Comparison of ENCODE assay signal across 1 cellular context in the genomic region with DNA sequence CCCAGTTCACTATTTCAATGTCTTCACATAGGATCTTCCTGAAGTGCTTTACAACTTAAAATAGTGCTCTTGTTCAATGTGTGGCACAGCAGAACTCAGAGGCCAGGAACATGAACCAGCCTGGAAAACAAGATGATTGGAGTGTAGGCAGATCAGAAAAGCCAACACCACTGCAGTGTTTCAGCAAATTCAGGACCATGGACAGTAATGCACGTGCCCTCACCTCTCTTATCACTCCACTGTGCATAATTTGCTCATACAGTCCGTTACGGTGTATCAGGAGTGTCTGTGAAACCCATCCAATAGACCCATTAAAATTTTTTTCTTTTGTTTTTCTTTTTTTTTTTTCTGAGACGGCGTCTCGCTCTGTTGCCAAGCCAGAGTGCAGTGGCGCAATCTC.
TF ChIP-seq lines count a peak whose summit lies in the region.

No MANE protein-coding gene starts in this region.

TF ChIP-seq in HepG2, 621 proteins besides CTCF, POLR2A, EP300 and RAD21 (continued from another document and continues in another):
- TF ChIP-seq, protein P1, sequence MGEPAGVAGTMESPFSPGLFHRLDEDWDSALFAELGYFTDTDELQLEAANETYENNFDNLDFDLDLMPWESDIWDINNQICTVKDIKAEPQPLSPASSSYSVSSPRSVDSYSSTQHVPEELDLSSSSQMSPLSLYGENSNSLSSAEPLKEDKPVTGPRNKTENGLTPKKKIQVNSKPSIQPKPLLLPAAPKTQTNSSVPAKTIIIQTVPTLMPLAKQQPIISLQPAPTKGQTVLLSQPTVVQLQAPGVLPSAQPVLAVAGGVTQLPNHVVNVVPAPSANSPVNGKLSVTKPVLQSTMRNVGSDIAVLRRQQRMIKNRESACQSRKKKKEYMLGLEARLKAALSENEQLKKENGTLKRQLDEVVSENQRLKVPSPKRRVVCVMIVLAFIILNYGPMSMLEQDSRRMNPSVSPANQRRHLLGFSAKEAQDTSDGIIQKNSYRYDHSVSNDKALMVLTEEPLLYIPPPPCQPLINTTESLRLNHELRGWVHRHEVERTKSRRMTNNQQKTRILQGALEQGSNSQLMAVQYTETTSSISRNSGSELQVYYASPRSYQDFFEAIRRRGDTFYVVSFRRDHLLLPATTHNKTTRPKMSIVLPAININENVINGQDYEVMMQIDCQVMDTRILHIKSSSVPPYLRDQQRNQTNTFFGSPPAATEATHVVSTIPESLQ (CRISPR knock-in tag; conservative IDR thresholded peaks at IDR 0.05) = no peak
- TF ChIP-seq HOXA5 (CRISPR knock-in tag; IDR thresholded peaks at IDR 0.05) (peak; percentile 94; the same call in 1 of the 2 replicates), CCDC6 (CRISPR knock-in tag; IDR thresholded peaks at IDR 0.05) (no peak), RBAK (CRISPR knock-in tag; IDR thresholded peaks at IDR 0.05) (no peak), SALL2 (CRISPR knock-in tag; IDR thresholded peaks at IDR 0.05) (no peak), MAF1 (CRISPR knock-in tag; IDR thresholded peaks at IDR 0.05; ENCODE audit: borderline replicate concordance) (peak; percentile 60; the same call in 1 of the 2 replicates), GFI1 (CRISPR knock-in tag; IDR thresholded peaks at IDR 0.05; ENCODE audit: borderline replicate concordance) (no peak), ZNF367 (CRISPR knock-in tag; IDR thresholded peaks at IDR 0.05; ENCODE audit: borderline replicate concordance) (peak; percentile 67; the same call in 1 of the 2 replicates), RCOR2 (CRISPR knock-in tag; IDR thresholded peaks at IDR 0.05) (no peak), EHMT2 (IDR thresholded peaks at IDR 0.05; ENCODE audit: borderline replicate concordance, low read depth, low read length) (peak; percentile 88), CEBPG (CRISPR knock-in tag; IDR thresholded peaks at IDR 0.05) (no peak), FLYWCH1 (CRISPR knock-in tag; IDR thresholded peaks at IDR 0.05) (no peak), SATB2 (CRISPR knock-in tag; IDR thresholded peaks at IDR 0.05) (peak; percentile 95; the same call in 1 of the 2 replicates), PHF8 (CRISPR knock-in tag; IDR thresholded peaks at IDR 0.05) (no peak), NKX3-1 (CRISPR knock-in tag; IDR thresholded peaks at IDR 0.05) (peak; percentile 90), BORCS8-MEF2B (CRISPR knock-in tag; IDR thresholded peaks at IDR 0.05) (peak; percentile 73), ISL2 (CRISPR knock-in tag; IDR thresholded peaks at IDR 0.05) (0 out of 2 replicates have a peak, but pooled peaks have one; percentile 28), ZNF317 (CRISPR knock-in tag; IDR thresholded peaks at IDR 0.05) (peak; percentile 59; the same call in 1 of the 2 replicates), ZNF44 (CRISPR knock-in tag; IDR thresholded peaks at IDR 0.05) (0 out of 2 replicates have a peak, but pooled peaks have one; percentile 69), MTA3 (CRISPR knock-in tag; IDR thresholded peaks at IDR 0.05) (no peak), ZSCAN20 (CRISPR knock-in tag; IDR thresholded peaks at IDR 0.05; ENCODE audit: borderline replicate concordance) (0 out of 2 replicates have a peak, but pooled peaks have one; percentile 61), GATAD1 (CRISPR knock-in tag; IDR thresholded peaks at IDR 0.05) (peak; percentile 63; the same call in 1 of the 2 replicates), ZNF781 (CRISPR knock-in tag; IDR thresholded peaks at IDR 0.05; ENCODE audit: borderline replicate concordance, not compliant biosample characterization) (peak; percentile 58), GZF1 (CRISPR knock-in tag; IDR thresholded peaks at IDR 0.05) (no peak), ZBTB42 (CRISPR knock-in tag; IDR thresholded peaks at IDR 0.05) (no peak), HOMEZ (CRISPR knock-in tag; IDR thresholded peaks at IDR 0.05; ENCODE audit: low read depth) (no peak), ZNF225 (CRISPR knock-in tag; IDR thresholded peaks at IDR 0.05) (no peak), ZNF768 (CRISPR knock-in tag; IDR thresholded peaks at IDR 0.05) (no peak), SRF (IDR thresholded peaks at IDR 0.05; ENCODE audit: low read depth, low read length) (no peak), SUZ12 (IDR thresholded peaks at IDR 0.05; ENCODE audit: low read depth, low read length) (no peak), MED1 (CRISPR knock-in tag; IDR thresholded peaks at IDR 0.05) (peak; percentile 60; the same call in 1 of the 2 replicates), SIX4 (CRISPR knock-in tag; IDR thresholded peaks at IDR 0.05) (peak; percentile 69)
- TF ChIP-seq, protein P2, sequence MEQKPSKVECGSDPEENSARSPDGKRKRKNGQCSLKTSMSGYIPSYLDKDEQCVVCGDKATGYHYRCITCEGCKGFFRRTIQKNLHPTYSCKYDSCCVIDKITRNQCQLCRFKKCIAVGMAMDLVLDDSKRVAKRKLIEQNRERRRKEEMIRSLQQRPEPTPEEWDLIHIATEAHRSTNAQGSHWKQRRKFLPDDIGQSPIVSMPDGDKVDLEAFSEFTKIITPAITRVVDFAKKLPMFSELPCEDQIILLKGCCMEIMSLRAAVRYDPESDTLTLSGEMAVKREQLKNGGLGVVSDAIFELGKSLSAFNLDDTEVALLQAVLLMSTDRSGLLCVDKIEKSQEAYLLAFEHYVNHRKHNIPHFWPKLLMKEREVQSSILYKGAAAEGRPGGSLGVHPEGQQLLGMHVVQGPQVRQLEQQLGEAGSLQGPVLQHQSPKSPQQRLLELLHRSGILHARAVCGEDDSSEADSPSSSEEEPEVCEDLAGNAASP (CRISPR knock-in tag; IDR thresholded peaks at IDR 0.05; ENCODE audit: borderline replicate concordance) = peak; percentile 76; the same call in 1 of the 2 replicates
- TF ChIP-seq, protein P3, sequence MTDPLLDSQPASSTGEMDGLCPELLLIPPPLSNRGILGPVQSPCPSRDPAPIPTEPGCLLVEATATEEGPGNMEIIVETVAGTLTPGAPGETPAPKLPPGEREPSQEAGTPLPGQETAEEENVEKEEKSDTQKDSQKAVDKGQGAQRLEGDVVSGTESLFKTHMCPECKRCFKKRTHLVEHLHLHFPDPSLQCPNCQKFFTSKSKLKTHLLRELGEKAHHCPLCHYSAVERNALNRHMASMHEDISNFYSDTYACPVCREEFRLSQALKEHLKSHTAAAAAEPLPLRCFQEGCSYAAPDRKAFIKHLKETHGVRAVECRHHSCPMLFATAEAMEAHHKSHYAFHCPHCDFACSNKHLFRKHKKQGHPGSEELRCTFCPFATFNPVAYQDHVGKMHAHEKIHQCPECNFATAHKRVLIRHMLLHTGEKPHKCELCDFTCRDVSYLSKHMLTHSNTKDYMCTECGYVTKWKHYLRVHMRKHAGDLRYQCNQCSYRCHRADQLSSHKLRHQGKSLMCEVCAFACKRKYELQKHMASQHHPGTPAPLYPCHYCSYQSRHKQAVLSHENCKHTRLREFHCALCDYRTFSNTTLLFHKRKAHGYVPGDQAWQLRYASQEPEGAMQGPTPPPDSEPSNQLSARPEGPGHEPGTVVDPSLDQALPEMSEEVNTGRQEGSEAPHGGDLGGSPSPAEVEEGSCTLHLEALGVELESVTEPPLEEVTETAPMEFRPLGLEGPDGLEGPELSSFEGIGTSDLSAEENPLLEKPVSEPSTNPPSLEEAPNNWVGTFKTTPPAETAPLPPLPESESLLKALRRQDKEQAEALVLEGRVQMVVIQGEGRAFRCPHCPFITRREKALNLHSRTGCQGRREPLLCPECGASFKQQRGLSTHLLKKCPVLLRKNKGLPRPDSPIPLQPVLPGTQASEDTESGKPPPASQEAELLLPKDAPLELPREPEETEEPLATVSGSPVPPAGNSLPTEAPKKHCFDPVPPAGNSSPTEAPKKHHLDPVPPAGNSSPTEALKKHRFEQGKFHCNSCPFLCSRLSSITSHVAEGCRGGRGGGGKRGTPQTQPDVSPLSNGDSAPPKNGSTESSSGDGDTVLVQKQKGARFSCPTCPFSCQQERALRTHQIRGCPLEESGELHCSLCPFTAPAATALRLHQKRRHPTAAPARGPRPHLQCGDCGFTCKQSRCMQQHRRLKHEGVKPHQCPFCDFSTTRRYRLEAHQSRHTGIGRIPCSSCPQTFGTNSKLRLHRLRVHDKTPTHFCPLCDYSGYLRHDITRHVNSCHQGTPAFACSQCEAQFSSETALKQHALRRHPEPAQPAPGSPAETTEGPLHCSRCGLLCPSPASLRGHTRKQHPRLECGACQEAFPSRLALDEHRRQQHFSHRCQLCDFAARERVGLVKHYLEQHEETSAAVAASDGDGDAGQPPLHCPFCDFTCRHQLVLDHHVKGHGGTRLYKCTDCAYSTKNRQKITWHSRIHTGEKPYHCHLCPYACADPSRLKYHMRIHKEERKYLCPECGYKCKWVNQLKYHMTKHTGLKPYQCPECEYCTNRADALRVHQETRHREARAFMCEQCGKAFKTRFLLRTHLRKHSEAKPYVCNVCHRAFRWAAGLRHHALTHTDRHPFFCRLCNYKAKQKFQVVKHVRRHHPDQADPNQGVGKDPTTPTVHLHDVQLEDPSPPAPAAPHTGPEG (CRISPR knock-in tag; IDR thresholded peaks at IDR 0.05) = peak; percentile 66; the same call in 1 of the 2 replicates
- TF ChIP-seq, protein P4, sequence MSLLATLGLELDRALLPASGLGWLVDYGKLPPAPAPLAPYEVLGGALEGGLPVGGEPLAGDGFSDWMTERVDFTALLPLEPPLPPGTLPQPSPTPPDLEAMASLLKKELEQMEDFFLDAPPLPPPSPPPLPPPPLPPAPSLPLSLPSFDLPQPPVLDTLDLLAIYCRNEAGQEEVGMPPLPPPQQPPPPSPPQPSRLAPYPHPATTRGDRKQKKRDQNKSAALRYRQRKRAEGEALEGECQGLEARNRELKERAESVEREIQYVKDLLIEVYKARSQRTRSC (CRISPR knock-in tag; IDR thresholded peaks at IDR 0.05; ENCODE audit: low read depth) = no peak
- TF ChIP-seq, protein P5, sequence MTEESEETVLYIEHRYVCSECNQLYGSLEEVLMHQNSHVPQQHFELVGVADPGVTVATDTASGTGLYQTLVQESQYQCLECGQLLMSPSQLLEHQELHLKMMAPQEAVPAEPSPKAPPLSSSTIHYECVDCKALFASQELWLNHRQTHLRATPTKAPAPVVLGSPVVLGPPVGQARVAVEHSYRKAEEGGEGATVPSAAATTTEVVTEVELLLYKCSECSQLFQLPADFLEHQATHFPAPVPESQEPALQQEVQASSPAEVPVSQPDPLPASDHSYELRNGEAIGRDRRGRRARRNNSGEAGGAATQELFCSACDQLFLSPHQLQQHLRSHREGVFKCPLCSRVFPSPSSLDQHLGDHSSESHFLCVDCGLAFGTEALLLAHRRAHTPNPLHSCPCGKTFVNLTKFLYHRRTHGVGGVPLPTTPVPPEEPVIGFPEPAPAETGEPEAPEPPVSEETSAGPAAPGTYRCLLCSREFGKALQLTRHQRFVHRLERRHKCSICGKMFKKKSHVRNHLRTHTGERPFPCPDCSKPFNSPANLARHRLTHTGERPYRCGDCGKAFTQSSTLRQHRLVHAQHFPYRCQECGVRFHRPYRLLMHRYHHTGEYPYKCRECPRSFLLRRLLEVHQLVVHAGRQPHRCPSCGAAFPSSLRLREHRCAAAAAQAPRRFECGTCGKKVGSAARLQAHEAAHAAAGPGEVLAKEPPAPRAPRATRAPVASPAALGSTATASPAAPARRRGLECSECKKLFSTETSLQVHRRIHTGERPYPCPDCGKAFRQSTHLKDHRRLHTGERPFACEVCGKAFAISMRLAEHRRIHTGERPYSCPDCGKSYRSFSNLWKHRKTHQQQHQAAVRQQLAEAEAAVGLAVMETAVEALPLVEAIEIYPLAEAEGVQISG (CRISPR knock-in tag; IDR thresholded peaks at IDR 0.05) = peak; percentile 57; the same call in 1 of the 2 replicates
- TF ChIP-seq, protein P6, sequence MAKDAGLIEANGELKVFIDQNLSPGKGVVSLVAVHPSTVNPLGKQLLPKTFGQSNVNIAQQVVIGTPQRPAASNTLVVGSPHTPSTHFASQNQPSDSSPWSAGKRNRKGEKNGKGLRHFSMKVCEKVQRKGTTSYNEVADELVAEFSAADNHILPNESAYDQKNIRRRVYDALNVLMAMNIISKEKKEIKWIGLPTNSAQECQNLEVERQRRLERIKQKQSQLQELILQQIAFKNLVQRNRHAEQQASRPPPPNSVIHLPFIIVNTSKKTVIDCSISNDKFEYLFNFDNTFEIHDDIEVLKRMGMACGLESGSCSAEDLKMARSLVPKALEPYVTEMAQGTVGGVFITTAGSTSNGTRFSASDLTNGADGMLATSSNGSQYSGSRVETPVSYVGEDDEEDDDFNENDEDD (CRISPR knock-in tag; IDR thresholded peaks at IDR 0.05; ENCODE audit: borderline replicate concordance) = peak; percentile 41; the same call in 1 of the 2 replicates
- TF ChIP-seq, protein P7, sequence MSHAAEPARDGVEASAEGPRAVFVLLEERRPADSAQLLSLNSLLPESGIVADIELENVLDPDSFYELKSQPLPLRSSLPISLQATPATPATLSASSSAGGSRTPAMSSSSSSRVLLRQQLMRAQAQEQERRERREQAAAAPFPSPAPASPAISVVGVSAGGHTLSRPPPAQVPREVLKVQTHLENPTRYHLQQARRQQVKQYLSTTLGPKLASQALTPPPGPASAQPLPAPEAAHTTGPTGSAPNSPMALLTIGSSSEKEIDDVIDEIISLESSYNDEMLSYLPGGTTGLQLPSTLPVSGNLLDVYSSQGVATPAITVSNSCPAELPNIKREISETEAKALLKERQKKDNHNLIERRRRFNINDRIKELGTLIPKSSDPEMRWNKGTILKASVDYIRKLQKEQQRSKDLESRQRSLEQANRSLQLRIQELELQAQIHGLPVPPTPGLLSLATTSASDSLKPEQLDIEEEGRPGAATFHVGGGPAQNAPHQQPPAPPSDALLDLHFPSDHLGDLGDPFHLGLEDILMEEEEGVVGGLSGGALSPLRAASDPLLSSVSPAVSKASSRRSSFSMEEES (CRISPR knock-in tag; IDR thresholded peaks at IDR 0.05) = peak; percentile 88
- TF ChIP-seq, protein P8, sequence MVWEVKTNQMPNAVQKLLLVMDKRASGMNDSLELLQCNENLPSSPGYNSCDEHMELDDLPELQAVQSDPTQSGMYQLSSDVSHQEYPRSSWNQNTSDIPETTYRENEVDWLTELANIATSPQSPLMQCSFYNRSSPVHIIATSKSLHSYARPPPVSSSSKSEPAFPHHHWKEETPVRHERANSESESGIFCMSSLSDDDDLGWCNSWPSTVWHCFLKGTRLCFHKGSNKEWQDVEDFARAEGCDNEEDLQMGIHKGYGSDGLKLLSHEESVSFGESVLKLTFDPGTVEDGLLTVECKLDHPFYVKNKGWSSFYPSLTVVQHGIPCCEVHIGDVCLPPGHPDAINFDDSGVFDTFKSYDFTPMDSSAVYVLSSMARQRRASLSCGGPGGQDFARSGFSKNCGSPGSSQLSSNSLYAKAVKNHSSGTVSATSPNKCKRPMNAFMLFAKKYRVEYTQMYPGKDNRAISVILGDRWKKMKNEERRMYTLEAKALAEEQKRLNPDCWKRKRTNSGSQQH (CRISPR knock-in tag; IDR thresholded peaks at IDR 0.05; ENCODE audit: low read depth) = peak; percentile 86; the same call in 1 of the 2 replicates
